In genomic region chr13:79503473-79504017, GRCh38 we compare ENCODE assay signal across 1 cellular context.
TF ChIP-seq lines count a peak whose summit lies in the region.

No MANE protein-coding gene starts in this region.

TF ChIP-seq in WTC11, 78 proteins besides CTCF, POLR2A, EP300 and RAD21:
- TF ChIP-seq STAT6 (CRISPR knock-in tag; conservative IDR thresholded peaks at IDR 0.05; ENCODE audit: low read depth) (no peak), FOXK1 (CRISPR knock-in tag; IDR thresholded peaks at IDR 0.05) (no peak), JAZF1 (CRISPR knock-in tag; IDR thresholded peaks at IDR 0.05) (no peak), AFF4 (CRISPR knock-in tag; IDR thresholded peaks at IDR 0.05; ENCODE audit: borderline replicate concordance) (no peak), FOXP4 (CRISPR knock-in tag; IDR thresholded peaks at IDR 0.05) (no peak), CREB1 (CRISPR knock-in tag; IDR thresholded peaks at IDR 0.05) (no peak), EMX1 (CRISPR knock-in tag; IDR thresholded peaks at IDR 0.05) (no peak), FOXJ3 (CRISPR knock-in tag; IDR thresholded peaks at IDR 0.05; ENCODE audit: borderline replicate concordance) (no peak), RELA (CRISPR knock-in tag; IDR thresholded peaks at IDR 0.05; ENCODE audit: borderline replicate concordance) (no peak), MYBL2 (CRISPR knock-in tag; IDR thresholded peaks at IDR 0.05) (no peak), ATF1 (CRISPR knock-in tag; IDR thresholded peaks at IDR 0.05) (no peak), E2F5 (CRISPR knock-in tag; IDR thresholded peaks at IDR 0.05) (no peak), ZBTB21 (CRISPR knock-in tag; IDR thresholded peaks at IDR 0.05; ENCODE audit: borderline replicate concordance) (no peak), ZNF121 (CRISPR knock-in tag; IDR thresholded peaks at IDR 0.05) (no peak)
- TF ChIP-seq, protein P1, sequence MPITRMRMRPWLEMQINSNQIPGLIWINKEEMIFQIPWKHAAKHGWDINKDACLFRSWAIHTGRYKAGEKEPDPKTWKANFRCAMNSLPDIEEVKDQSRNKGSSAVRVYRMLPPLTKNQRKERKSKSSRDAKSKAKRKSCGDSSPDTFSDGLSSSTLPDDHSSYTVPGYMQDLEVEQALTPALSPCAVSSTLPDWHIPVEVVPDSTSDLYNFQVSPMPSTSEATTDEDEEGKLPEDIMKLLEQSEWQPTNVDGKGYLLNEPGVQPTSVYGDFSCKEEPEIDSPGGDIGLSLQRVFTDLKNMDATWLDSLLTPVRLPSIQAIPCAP (CRISPR knock-in tag; IDR thresholded peaks at IDR 0.05), result no peak
